In genomic region chr12:126567016-126567415, GRCh38 we compare ENCODE assay signal across 8 cellular contexts.
"Had no signal": no experiment of that assay in that cellular context is flagged by ENCODE, and none has a peak within 500 bp of the region (broad histone marks: within the 10 kb centered on the region; RNA-seq: fewer than 3 reads in every experiment).

No MANE protein-coding gene starts in this region.

- H2AFZ ChIP-seq: GM23338 had no signal

- H3K4me3 Mint-ChIP-seq: GM23338, H9 had no signal

- H3K4me1 Mint-ChIP-seq: GM23338 had no signal

- DNase-seq: H9, HCEC 1CT, IMR-90 had no signal

- FAIRE-seq: H1, H54, HTR-8/SVneo, K562 had no signal

- H3K4me2 ChIP-seq: GM23338 had no signal

- H3K27ac Mint-ChIP-seq: GM23338, H9 had no signal

- ATAC-seq: GM23338, K562 had no signal

- H3K4me3 ChIP-seq: GM23338, K562 had no signal
